In genomic region chr9:16266648-16267276, GRCh38 we compare ENCODE assay signal across 10 cellular contexts.
DNase-seq lines count a peak whose midpoint lies in the region; ATAC-seq and TF ChIP-seq lines count a peak whose summit lies in the region.
"Had no signal": no experiment of that assay in that cellular context is flagged by ENCODE, and none has a peak within 500 bp of the region (broad histone marks: within the 10 kb centered on the region; RNA-seq: fewer than 3 reads in every experiment).

No MANE protein-coding gene starts in this region.

- H3K9me3 Mint-ChIP-seq in stimulated activated naive B cell treated with anti-CD40 and anti-IgM and Interleukin-4, amounts not matched to agents 10 μg/mL and 1 μg/mL and 100 μg/mL, for 72 hours = peaks cover 0 to 7% of the 10 kb centered on the region in 2 donors
- no peaks in the 10 kb centered on the region for H3K9me3 Mint-ChIP-seq in mesothelial cell of epicardium

- no peak overlapping the region for H3K4me3 Mint-ChIP-seq in stimulated activated naive B cell treated with anti-CD40 and anti-IgM and Interleukin-4, amounts not matched to agents 10 μg/mL and 1 μg/mL and 100 μg/mL, for 72 hours
- H3K4me3 Mint-ChIP-seq in mesothelial cell of epicardium = no peak overlapping the region

- no peaks in the 10 kb centered on the region for H3K4me1 Mint-ChIP-seq in stimulated activated naive B cell treated with anti-CD40 and anti-IgM and Interleukin-4, amounts not matched to agents 10 μg/mL and 1 μg/mL and 100 μg/mL, for 72 hours
- H3K4me1 Mint-ChIP-seq in mesothelial cell of epicardium = peaks cover 36% of the 10 kb centered on the region

- H3K27ac Mint-ChIP-seq in stimulated activated naive B cell treated with anti-CD40 and anti-IgM and Interleukin-4, amounts not matched to agents 10 μg/mL and 1 μg/mL and 100 μg/mL, for 72 hours = no peak overlapping the region
- no peak overlapping the region for H3K27ac Mint-ChIP-seq in mesothelial cell of epicardium
- H3K27ac Mint-ChIP-seq: activated naive CD4-positive, alpha-beta T cell treated with anti-CD3 and anti-CD28 coated beads, Interleukin-2, amount 50 U/mL, for 72 hours had no signal

- no peaks in the 10 kb centered on the region for H3K36me3 Mint-ChIP-seq in stimulated activated naive B cell treated with anti-CD40 and anti-IgM and Interleukin-4, amounts not matched to agents 10 μg/mL and 1 μg/mL and 100 μg/mL, for 72 hours
- no peaks in the 10 kb centered on the region for H3K36me3 Mint-ChIP-seq in mesothelial cell of epicardium
- H3K36me3 Mint-ChIP-seq: activated naive CD4-positive, alpha-beta T cell treated with anti-CD3 and anti-CD28 coated beads, Interleukin-2, amount 50 U/mL, for 72 hours had no signal

- H3K27me3 Mint-ChIP-seq in stimulated activated naive B cell treated with anti-CD40 and anti-IgM and Interleukin-4, amounts not matched to agents 10 μg/mL and 1 μg/mL and 100 μg/mL, for 72 hours = peaks cover 5 to 13% of the 10 kb centered on the region in 2 donors
- H3K27me3 Mint-ChIP-seq in mesothelial cell of epicardium (ENCODE audit: low read depth) = no peaks in the 10 kb centered on the region

- H3K4me3 ChIP-seq in GM12864 (ENCODE audit: low read depth, low read length) (no peak overlapping the region), epithelial cell of proximal tubule (ENCODE audit: low read depth, low read length) (no peak overlapping the region), retinal pigment epithelial cell (ENCODE audit: low read length) (no peak overlapping the region)

- DNase-seq in GM12864 (ENCODE audit: low read depth) (no peak), NAMALWA (ENCODE audit: low spot score) (peak; percentile 31), epithelial cell of proximal tubule (ENCODE audit: low read depth) (no peak), retinal pigment epithelial cell (ENCODE audit: low read depth) (no peak), T1000 (lab: John Stamatoyannopoulos, UW) (no peak), mesothelial cell of epicardium (ENCODE audit: low spot score in 2 of 2, unreplicated experiment in 2 of 2) (no peak)
- DNase-seq in stimulated activated naive B cell treated with anti-CD40 and anti-IgM and Interleukin-4, amounts not matched to agents 10 μg/mL and 1 μg/mL and 100 μg/mL, for 72 hours = no peak
- no peak for DNase-seq in stimulated activated CD4-positive, alpha-beta T cell treated with anti-CD3 and anti-CD28 coated beads, Interleukin-4, amount 100 ng/mL, for 4 hours
- DNase-seq: NCI-H1930 had no signal

- TF ChIP-seq CTCF in GM12864 (IDR thresholded peaks at IDR 0.05; ENCODE audit: low read depth, low read length, missing control alignments) = peak; percentile 73
- TF ChIP-seq CTCF in epithelial cell of proximal tubule (conservative IDR thresholded peaks at IDR 0.05; ENCODE audit: low read depth, low read length) = peak; percentile 66
- peak; percentile 58 for TF ChIP-seq CTCF in retinal pigment epithelial cell (conservative IDR thresholded peaks at IDR 0.05; ENCODE audit: low read depth, low read length)
- TF ChIP-seq CTCF in mesothelial cell of epicardium (IDR thresholded peaks at IDR 0.05; ENCODE audit: unreplicated experiment) = no peak

- no peak for ATAC-seq in stimulated activated naive B cell treated with anti-CD40 and anti-IgM and Interleukin-4, amounts not matched to agents 10 μg/mL and 1 μg/mL and 100 μg/mL, for 72 hours (replicated peaks)
- ATAC-seq: activated naive CD4-positive, alpha-beta T cell treated with anti-CD3 and anti-CD28 coated beads, Interleukin-2, amount 50 U/mL, for 72 hours had no signal
